Comparison of ENCODE assay signal across 20 cellular contexts in the genomic region with DNA sequence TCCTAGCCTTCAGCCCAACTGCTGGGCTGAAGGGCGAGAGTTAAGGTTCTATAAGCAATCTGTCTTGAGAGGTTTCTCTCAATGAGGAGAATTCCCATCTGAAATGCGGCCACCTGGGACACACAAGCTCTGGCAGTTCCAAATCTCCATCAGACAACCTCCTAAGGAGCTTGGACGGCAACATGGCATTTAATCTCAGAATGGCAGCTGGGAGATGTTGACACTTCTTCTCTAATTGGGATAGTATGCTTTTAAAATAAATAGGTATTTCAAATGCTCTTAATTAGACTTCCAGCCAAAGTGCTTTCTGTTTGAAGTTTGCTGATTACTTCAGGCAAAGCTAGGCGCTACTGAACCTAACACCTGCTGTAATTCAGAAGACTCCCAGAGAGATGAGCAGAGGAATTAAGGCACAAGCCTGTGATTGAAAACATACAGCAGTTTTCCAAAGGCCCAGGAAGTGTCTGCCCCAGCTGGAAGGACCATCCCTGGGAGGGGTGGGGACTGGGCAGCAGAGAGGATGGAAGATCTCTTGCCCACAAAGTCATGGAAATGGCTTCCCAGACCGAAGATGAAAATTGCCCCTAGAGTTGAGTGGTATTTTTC. TPM values are rescaled to one million over a fixed set of nuclear protein-coding genes. Genes with fewer than 3 reads are reported as not detected.
DNase-seq lines count a peak whose midpoint lies in the region; ATAC-seq and TF ChIP-seq lines count a peak whose summit lies in the region.
"Had no signal": no experiment of that assay in that cellular context is flagged by ENCODE, and none has a peak within 500 bp of the region (broad histone marks: within the 10 kb centered on the region; RNA-seq: fewer than 3 reads in every experiment).

No MANE protein-coding gene starts in this region.

- no peaks in the 10 kb centered on the region for H3K9me3 Mint-ChIP-seq in activated CD8-positive, alpha-beta memory T cell treated with anti-CD3 and anti-CD28 coated beads, Interleukin-2, amount 10 ng/mL, durations not matched to agents 7 days and 5 days (ENCODE audit: low read depth)
- H3K9me3 Mint-ChIP-seq: CD4-positive, alpha-beta memory T cell; IgD-negative memory B cell had no signal

- no peaks in the 10 kb centered on the region for H3K27me3 ChIP-seq in osteoblast (ENCODE audit: insufficient read depth, low read length)

- no peaks in the 10 kb centered on the region for H3K36me3 ChIP-seq in osteoblast (ENCODE audit: insufficient read depth, low read length)
- H3K36me3 ChIP-seq: BE2C had no signal

- no peaks in the 10 kb centered on the region for H3K9me3 ChIP-seq in osteoblast (ENCODE audit: low read depth, low read length)
- H3K9me3 ChIP-seq: A549, BE2C had no signal

- H2AFZ ChIP-seq in osteoblast (ENCODE audit: low read length) = no peak overlapping the region
- H2AFZ ChIP-seq: GM23248 had no signal

- H3K27ac ChIP-seq in osteoblast (ENCODE audit: low read depth, low read length) = no peak overlapping the region
- H3K27ac ChIP-seq: A549, C4-2B, GM23248 had no signal

- no peak overlapping the region for H3K4me3 ChIP-seq in osteoblast (ENCODE audit: insufficient read depth, low read length)
- H3K4me3 ChIP-seq: A549, GM12878, GM23248 had no signal

- no peak for ATAC-seq in activated CD8-positive, alpha-beta memory T cell treated with anti-CD3 and anti-CD28 coated beads, Interleukin-2, amount 10 ng/mL, durations not matched to agents 7 days and 5 days
- ATAC-seq in HG03108 (IDR thresholded peaks at IDR 0.05; ENCODE audit: unreplicated experiment) = no peak
- ATAC-seq: A549, GM12878 had no signal

- H3K4me3 Mint-ChIP-seq in activated CD8-positive, alpha-beta memory T cell treated with anti-CD3 and anti-CD28 coated beads, Interleukin-2, amount 10 ng/mL, durations not matched to agents 7 days and 5 days = no peak overlapping the region
- H3K4me3 Mint-ChIP-seq: IgD-negative memory B cell had no signal

- H4K20me1 ChIP-seq in osteoblast (ENCODE audit: insufficient read depth, low read length) = no peaks in the 10 kb centered on the region

- H3K4me1 Mint-ChIP-seq in activated CD8-positive, alpha-beta memory T cell treated with anti-CD3 and anti-CD28 coated beads, Interleukin-2, amount 10 ng/mL, durations not matched to agents 7 days and 5 days = no peaks in the 10 kb centered on the region
- H3K4me1 Mint-ChIP-seq: CD4-positive, alpha-beta memory T cell; IgD-negative memory B cell had no signal

- DNase-seq in activated CD8-positive, alpha-beta memory T cell treated with anti-CD3 and anti-CD28 coated beads for 24 hours = peak; percentile 28
- DNase-seq in activated CD8-positive, alpha-beta memory T cell treated with anti-CD3 and anti-CD28 coated beads, Interleukin-2, amount 10 ng/mL, durations not matched to agents 7 days and 5 days = no peak
- DNase-seq in NCI-H446 treated with DMSO at 0.1 percent for 48 hours (lab: John Stamatoyannopoulos, UW) (peak; percentile 26), NCI-H82 treated with DMSO at 0.1 percent for 48 hours (lab: John Stamatoyannopoulos, UW; ENCODE audit: unreplicated experiment) (peak; percentile 24), osteoblast (ENCODE audit: insufficient read length, low spot score, missing footprints) (peak; percentile 38), UCSD-AML1 (lab: John Stamatoyannopoulos, UW; ENCODE audit: unreplicated experiment) (no peak)
- no peak for DNase-seq in activated CD4-positive, alpha-beta T cell treated with anti-CD3 and anti-CD28 coated beads for 48 hours
- DNase-seq: BE2C; CD4-positive, alpha-beta memory T cell; DMS 273 treated with DMSO at 0.1 percent for 48 hours; DMS79; GM23248; H7 had no signal

- no peaks in the 10 kb centered on the region for H3K4me1 ChIP-seq in osteoblast (ENCODE audit: insufficient read depth, low read length)
- H3K4me1 ChIP-seq: A549, BE2C had no signal

- peaks cover 16% of the 10 kb centered on the region for H3K27me3 Mint-ChIP-seq in activated CD8-positive, alpha-beta memory T cell treated with anti-CD3 and anti-CD28 coated beads, Interleukin-2, amount 10 ng/mL, durations not matched to agents 7 days and 5 days

- CTCF ChIA-PET in activated CD8-positive, alpha-beta memory T cell treated with anti-CD3 and anti-CD28 coated beads, Interleukin-2, amount 10 ng/mL, durations not matched to agents 7 days and 5 days (lab: Charles Lee) = no interaction called here

- no peaks in the 10 kb centered on the region for H3K36me3 Mint-ChIP-seq in activated CD8-positive, alpha-beta memory T cell treated with anti-CD3 and anti-CD28 coated beads, Interleukin-2, amount 10 ng/mL, durations not matched to agents 7 days and 5 days
- H3K36me3 Mint-ChIP-seq: CD4-positive, alpha-beta memory T cell; IgD-negative memory B cell had no signal

- no peak overlapping the region for H3K27ac Mint-ChIP-seq in activated CD8-positive, alpha-beta memory T cell treated with anti-CD3 and anti-CD28 coated beads, Interleukin-2, amount 10 ng/mL, durations not matched to agents 7 days and 5 days
- H3K27ac Mint-ChIP-seq: CD4-positive, alpha-beta memory T cell; IgD-negative memory B cell had no signal

- TF ChIP-seq CTCF in osteoblast (IDR thresholded peaks at IDR 0.05; ENCODE audit: extremely low read depth, low read depth, low read length) = no peak

- H3K79me2 ChIP-seq in osteoblast (ENCODE audit: insufficient read depth, low read length) = no peaks in the 10 kb centered on the region

- no peak overlapping the region for H3K4me2 ChIP-seq in osteoblast (ENCODE audit: insufficient read depth, low read length)
- H3K4me2 ChIP-seq: A549 had no signal

RNA-seq across cellular contexts. Expression of a gene that starts 59.1 kb away (rescaled TPM):
- total RNA-seq in activated CD8-positive, alpha-beta memory T cell treated with anti-CD3 and anti-CD28 coated beads, Interleukin-2, amount 10 ng/mL, durations not matched to agents 7 days and 5 days = not detected
- not detected in 2 replicates for total RNA-seq in osteoblast
- total RNA-seq: CD4-positive, alpha-beta memory T cell; G401; GM12878; GM23248; H7; HT1080 had no signal

Comparison
In these comparisons a context has a peak if more than half of its experiments do, and no peak if none do; other contexts are left out.
1. DNase-seq: peak in activated CD8-positive, alpha-beta memory T cell treated with anti-CD3 and anti-CD28 coated beads for 24 hours (single experiment), NCI-H446 treated with DMSO at 0.1 percent for 48 hours (single experiment), NCI-H82 treated with DMSO at 0.1 percent for 48 hours (single experiment) and osteoblast (single experiment); none in activated CD8-positive, alpha-beta memory T cell treated with anti-CD3 and anti-CD28 coated beads, Interleukin-2, amount 10 ng/mL, durations not matched to agents 7 days and 5 days (single experiment), UCSD-AML1 (single experiment) and activated CD4-positive, alpha-beta T cell treated with anti-CD3 and anti-CD28 coated beads for 48 hours (single experiment).